In the genomic region with DNA sequence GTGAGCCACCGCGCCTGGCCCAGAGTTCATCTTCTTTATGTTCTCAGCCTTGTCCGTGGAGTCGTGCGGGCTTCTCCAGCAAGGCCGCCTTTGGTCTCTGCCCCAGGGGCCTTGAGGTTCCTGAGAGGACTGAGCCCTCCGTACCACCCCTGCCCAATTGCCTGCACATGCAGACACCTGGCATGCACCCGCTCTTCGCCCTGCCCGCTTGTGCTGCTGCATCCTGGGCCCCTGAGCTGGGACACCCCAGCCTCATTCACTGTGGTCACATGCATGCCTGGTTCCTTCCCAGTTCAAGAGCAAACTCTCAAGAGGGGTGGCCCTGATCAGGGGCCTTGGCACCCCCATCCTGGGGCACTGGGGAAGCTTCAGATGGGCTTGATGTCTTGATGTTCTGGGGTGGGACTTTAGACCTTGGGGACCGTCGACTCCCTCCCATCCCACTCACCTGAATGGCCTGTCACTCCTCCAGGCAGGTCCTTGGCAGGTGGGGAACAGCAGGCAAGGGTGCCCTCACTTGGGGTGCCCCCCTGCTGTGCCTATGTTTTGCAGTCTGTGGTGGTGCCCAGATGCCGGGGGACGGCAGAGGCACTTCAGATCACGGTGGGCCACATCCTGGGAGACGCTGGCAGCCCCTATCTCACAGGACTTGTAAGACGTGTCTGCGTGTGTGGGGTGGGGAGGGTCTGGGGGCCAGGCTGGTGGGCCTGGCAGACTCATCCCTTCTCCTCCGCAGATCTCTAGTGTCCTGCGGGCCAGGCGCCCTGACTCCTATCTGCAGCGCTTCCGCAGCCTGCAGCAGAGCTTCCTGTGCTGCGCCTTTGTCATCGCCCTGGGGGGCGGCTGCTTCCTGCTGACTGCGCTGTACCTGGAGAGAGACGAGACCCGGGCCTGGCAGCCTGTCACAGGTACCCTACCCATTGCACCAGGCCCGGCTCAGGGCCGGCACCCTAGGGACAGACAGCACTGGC, we compare ENCODE assay signal across 9 cellular contexts. TPM values are rescaled to one million over a fixed set of nuclear protein-coding genes. Genes with fewer than 3 reads are reported as not detected.
A peak's percentile ranks its signal among the peaks of the same experiment; 100 is the strongest.
DNase-seq lines count a peak whose midpoint lies in the region; ATAC-seq and TF ChIP-seq lines count a peak whose summit lies in the region.
"Had no signal": no experiment of that assay in that cellular context is flagged by ENCODE, and none has a peak within 500 bp of the region (broad histone marks: within the 10 kb centered on the region; RNA-seq: fewer than 3 reads in every experiment).

No MANE protein-coding gene starts in this region.

- DNase-seq in UCSD-AML1 (lab: John Stamatoyannopoulos, UW; ENCODE audit: unreplicated experiment) (peak; percentile 74), epidermal melanocyte (ENCODE audit: insufficient read length, low spot score) (no peak), GM13977 (ENCODE audit: low spot score) (no peak), dorsolateral prefrontal cortex (no peak)
- peak; percentile 34 for DNase-seq in activated T-helper 2 cell treated with anti-CD3 and anti-CD28 coated beads, Interferon-gamma antibody, Interleukin-2, Interleukin-4, amounts not matched to agents 10 μg/mL and 5 μg/mL and 100 μg/mL, durations not matched to agents 14 hours and 24 hours and 36 hours (ENCODE audit: low spot score)
- peak; percentile 29 to 75 (median 54) for DNase-seq in naive thymus-derived CD8-positive, alpha-beta T cell
- no peak for DNase-seq in stimulated activated naive B cell treated with anti-CD40 and anti-IgM and Interleukin-4, amounts not matched to agents 10 μg/mL and 1 μg/mL and 100 μg/mL, for 72 hours

- H3K4me3 Mint-ChIP-seq in activated T-helper 2 cell treated with anti-CD3 and anti-CD28 coated beads, Interferon-gamma antibody, Interleukin-2, Interleukin-4, amounts not matched to agents 10 μg/mL and 5 μg/mL and 100 μg/mL, durations not matched to agents 14 hours and 24 hours and 36 hours (ENCODE audit: low read depth), result peak overlapping the region; percentile 79
- peak overlapping the region; percentile 81 to 95 (median 94) for H3K4me3 Mint-ChIP-seq in naive thymus-derived CD8-positive, alpha-beta T cell
- H3K4me3 Mint-ChIP-seq in stimulated activated naive B cell treated with anti-CD40 and anti-IgM and Interleukin-4, amounts not matched to agents 10 μg/mL and 1 μg/mL and 100 μg/mL, for 72 hours, result peak overlapping the region; percentile 74 to 80

- POLR2A ChIA-PET in naive thymus-derived CD8-positive, alpha-beta T cell (lab: Charles Lee), result interaction anchor here (0.5 to 2.3 kb wide), 10 partner anchors 14 to 1974 kb away, joined by 3 to 18 read pairs (median 4); a partner anchor contains a TSS

- no peaks in the 10 kb centered on the region for H3K9me3 Mint-ChIP-seq in activated T-helper 2 cell treated with anti-CD3 and anti-CD28 coated beads, Interferon-gamma antibody, Interleukin-2, Interleukin-4, amounts not matched to agents 10 μg/mL and 5 μg/mL and 100 μg/mL, durations not matched to agents 14 hours and 24 hours and 36 hours
- H3K9me3 Mint-ChIP-seq in naive thymus-derived CD8-positive, alpha-beta T cell, result no peaks in the 10 kb centered on the region
- H3K9me3 Mint-ChIP-seq in stimulated activated naive B cell treated with anti-CD40 and anti-IgM and Interleukin-4, amounts not matched to agents 10 μg/mL and 1 μg/mL and 100 μg/mL, for 72 hours, result no peaks in the 10 kb centered on the region

- TF ChIP-seq CTCF in GM13977 (IDR thresholded peaks at IDR 0.05; ENCODE audit: extremely low read depth, insufficient read depth, missing control alignments) (no peak), dorsolateral prefrontal cortex (IDR thresholded peaks at IDR 0.05 in 54 of 56, conservative IDR thresholded peaks at IDR 0.05 in 2 of 56; ENCODE audit: low read depth in 1 of 56, partially characterized antibody in 56 of 56) (no peak)

- no peak overlapping the region for H3K27ac ChIP-seq in dorsolateral prefrontal cortex
- H3K27ac ChIP-seq: coronary artery had no signal

- peak; percentile 96 to 98 for ATAC-seq in naive thymus-derived CD8-positive, alpha-beta T cell
- ATAC-seq in stimulated activated naive B cell treated with anti-CD40 and anti-IgM and Interleukin-4, amounts not matched to agents 10 μg/mL and 1 μg/mL and 100 μg/mL, for 72 hours (replicated peaks), result peak; percentile 78 to 90
- no peak for ATAC-seq in HG03354 (IDR thresholded peaks at IDR 0.05; ENCODE audit: poor library complexity, severe bottlenecking, unreplicated experiment)

- H3K27me3 ChIP-seq in dorsolateral prefrontal cortex, result no peaks in the 10 kb centered on the region

- peak overlapping the region; percentile 45 for H3K27ac Mint-ChIP-seq in activated T-helper 2 cell treated with anti-CD3 and anti-CD28 coated beads, Interferon-gamma antibody, Interleukin-2, Interleukin-4, amounts not matched to agents 10 μg/mL and 5 μg/mL and 100 μg/mL, durations not matched to agents 14 hours and 24 hours and 36 hours
- peak overlapping the region; percentile 90 to 96 (median 94) for H3K27ac Mint-ChIP-seq in naive thymus-derived CD8-positive, alpha-beta T cell
- peak overlapping the region; percentile 81 for H3K27ac Mint-ChIP-seq in stimulated activated naive B cell treated with anti-CD40 and anti-IgM and Interleukin-4, amounts not matched to agents 10 μg/mL and 1 μg/mL and 100 μg/mL, for 72 hours

- in situ Hi-C loops in GM13977 (cut with MboI; ENCODE audit: low pct_unique_long_range_greater_than_20kb, low sequenced_read_pairs, unreplicated experiment), result no loop called here

- H3K4me1 Mint-ChIP-seq in activated T-helper 2 cell treated with anti-CD3 and anti-CD28 coated beads, Interferon-gamma antibody, Interleukin-2, Interleukin-4, amounts not matched to agents 10 μg/mL and 5 μg/mL and 100 μg/mL, durations not matched to agents 14 hours and 24 hours and 36 hours (ENCODE audit: low read depth), result peaks cover 19% of the 10 kb centered on the region
- peaks cover 22 to 63% (median 59%) of the 10 kb centered on the region in 4 donors for H3K4me1 Mint-ChIP-seq in naive thymus-derived CD8-positive, alpha-beta T cell
- H3K4me1 Mint-ChIP-seq in stimulated activated naive B cell treated with anti-CD40 and anti-IgM and Interleukin-4, amounts not matched to agents 10 μg/mL and 1 μg/mL and 100 μg/mL, for 72 hours, result peaks cover 19 to 21% of the 10 kb centered on the region in 2 donors

- H3K4me3 ChIP-seq in dorsolateral prefrontal cortex, result no peak overlapping the region
- H3K4me3 ChIP-seq: coronary artery had no signal

- no peaks in the 10 kb centered on the region for H3K27me3 Mint-ChIP-seq in activated T-helper 2 cell treated with anti-CD3 and anti-CD28 coated beads, Interferon-gamma antibody, Interleukin-2, Interleukin-4, amounts not matched to agents 10 μg/mL and 5 μg/mL and 100 μg/mL, durations not matched to agents 14 hours and 24 hours and 36 hours (ENCODE audit: low read depth)
- no peaks in the 10 kb centered on the region for H3K27me3 Mint-ChIP-seq in naive thymus-derived CD8-positive, alpha-beta T cell
- H3K27me3 Mint-ChIP-seq in stimulated activated naive B cell treated with anti-CD40 and anti-IgM and Interleukin-4, amounts not matched to agents 10 μg/mL and 1 μg/mL and 100 μg/mL, for 72 hours, result peaks cover 4 to 5% of the 10 kb centered on the region in 2 donors

- no peaks in the 10 kb centered on the region for H3K36me3 Mint-ChIP-seq in activated T-helper 2 cell treated with anti-CD3 and anti-CD28 coated beads, Interferon-gamma antibody, Interleukin-2, Interleukin-4, amounts not matched to agents 10 μg/mL and 5 μg/mL and 100 μg/mL, durations not matched to agents 14 hours and 24 hours and 36 hours (ENCODE audit: low read depth)
- peaks cover 0 to 5% (median 3%) of the 10 kb centered on the region in 3 donors for H3K36me3 Mint-ChIP-seq in naive thymus-derived CD8-positive, alpha-beta T cell
- H3K36me3 Mint-ChIP-seq in stimulated activated naive B cell treated with anti-CD40 and anti-IgM and Interleukin-4, amounts not matched to agents 10 μg/mL and 1 μg/mL and 100 μg/mL, for 72 hours, result peaks cover 0 to 2% of the 10 kb centered on the region in 2 donors

- intact Hi-C loops in activated T-helper 2 cell treated with anti-CD3 and anti-CD28 coated beads, Interferon-gamma antibody, Interleukin-2, Interleukin-4, amounts not matched to agents 10 μg/mL and 5 μg/mL and 100 μg/mL, durations not matched to agents 14 hours and 24 hours and 36 hours (cut with micrococcal nuclease), result no loop called here
- intact Hi-C loops in dorsolateral prefrontal cortex (cut with DNase I), result no loop called here

RNA-seq across cellular contexts. Expression of a gene that starts 12.7 kb away (rescaled TPM):
- total RNA-seq in activated T-helper 2 cell treated with anti-CD3 and anti-CD28 coated beads, Interferon-gamma antibody, Interleukin-2, Interleukin-4, amounts not matched to agents 10 μg/mL and 5 μg/mL and 100 μg/mL, durations not matched to agents 14 hours and 24 hours and 36 hours, result 0.09 and 0.16 TPM in 2 replicates
- total RNA-seq in naive thymus-derived CD8-positive, alpha-beta T cell, result under 1 TPM; 0.44 to 0.47 TPM
- under 1 TPM; 0.53 to 0.63 (median 0.55) TPM for polyA plus RNA-seq in naive thymus-derived CD8-positive, alpha-beta T cell
- total RNA-seq in dorsolateral prefrontal cortex, result 100 to 1,000 TPM in 4 of 120 experiments, 10 to 100 TPM in 116; 41.1 to 115 (median 69.7) TPM

RNA-seq across cellular contexts. Expression of a gene that starts 52.2 kb away (rescaled TPM):
- total RNA-seq in activated T-helper 2 cell treated with anti-CD3 and anti-CD28 coated beads, Interferon-gamma antibody, Interleukin-2, Interleukin-4, amounts not matched to agents 10 μg/mL and 5 μg/mL and 100 μg/mL, durations not matched to agents 14 hours and 24 hours and 36 hours, result 2.8 and 3.3 TPM in 2 replicates
- total RNA-seq in naive thymus-derived CD8-positive, alpha-beta T cell, result 1 to 10 TPM; 4.3 to 6.1 TPM
- 10 to 100 TPM; 11.6 to 18.9 (median 13.7) TPM for polyA plus RNA-seq in naive thymus-derived CD8-positive, alpha-beta T cell
- total RNA-seq in dorsolateral prefrontal cortex, result 1 to 10 TPM in 43 of 120 experiments, under 1 TPM in 57, not detected in 20; 0.21 to 3.0 (median 0.81) TPM

Comparison
In these comparisons a context has a peak if more than half of its experiments do, and no peak if none do; other contexts are left out.
1. DNase-seq: peak in UCSD-AML1 (single experiment), activated T-helper 2 cell treated with anti-CD3 and anti-CD28 coated beads, Interferon-gamma antibody, Interleukin-2, Interleukin-4, amounts not matched to agents 10 μg/mL and 5 μg/mL and 100 μg/mL, durations not matched to agents 14 hours and 24 hours and 36 hours (single experiment) and naive thymus-derived CD8-positive, alpha-beta T cell (10 of 10); none in stimulated activated naive B cell treated with anti-CD40 and anti-IgM and Interleukin-4, amounts not matched to agents 10 μg/mL and 1 μg/mL and 100 μg/mL, for 72 hours (single experiment), epidermal melanocyte (single experiment), GM13977 (single experiment) and dorsolateral prefrontal cortex (0 of 10).
2. RNA of a gene that starts 12.7 kb away (total RNA-seq): 41.1 to 115 TPM in dorsolateral prefrontal cortex; 0.44 to 0.47 TPM in naive thymus-derived CD8-positive, alpha-beta T cell and 0.09 to 0.16 TPM in activated T-helper 2 cell treated with anti-CD3 and anti-CD28 coated beads, Interferon-gamma antibody, Interleukin-2, Interleukin-4, amounts not matched to agents 10 μg/mL and 5 μg/mL and 100 μg/mL, durations not matched to agents 14 hours and 24 hours and 36 hours; every median in the first group is over 10 times any median in the second.
3. Peak in every context shown above with its lines, with median percentiles within 50 percentile points of each other: H3K27ac Mint-ChIP-seq and H3K4me3 Mint-ChIP-seq.